8 cellular contexts compared by ENCODE assay signal in genomic region chr20:4949833-4950178, GRCh38. TPM values are rescaled to one million over a fixed set of nuclear protein-coding genes. Genes with fewer than 3 reads are reported as not detected.
DNase-seq lines count a peak whose midpoint lies in the region; ATAC-seq and TF ChIP-seq lines count a peak whose summit lies in the region.

No MANE protein-coding gene starts in this region.

- H4K20me1 ChIP-seq in SU-DHL-6 (ENCODE audit: low read depth, low read length) = no peaks in the 10 kb centered on the region

- no peak overlapping the region for H4K8ac ChIP-seq in mesendoderm (ENCODE audit: low read depth, low read length)

- peaks cover 25% of the 10 kb centered on the region for H3K4me1 Mint-ChIP-seq in activated naive CD4-positive, alpha-beta T cell treated with anti-CD3 and anti-CD28 coated beads, Interleukin-2, amount 50 U/mL, for 24 hours

- H3K4me3 ChIP-seq in SU-DHL-6 (ENCODE audit: insufficient read depth, low read length, poor library complexity, severe bottlenecking) (no peak overlapping the region), mesendoderm (ENCODE audit: low read length) (no peak overlapping the region)

- no peak overlapping the region for H2BK120ac ChIP-seq in mesendoderm (ENCODE audit: low read depth, low read length)

- H3K27me3 ChIP-seq in SU-DHL-6 (ENCODE audit: low read length) = no peaks in the 10 kb centered on the region
- H3K27me3 ChIP-seq in mesendoderm (ENCODE audit: insufficient read depth, low read length, poor library complexity) = no peaks in the 10 kb centered on the region

- no peak overlapping the region for H2BK15ac ChIP-seq in mesendoderm (replicated peaks; ENCODE audit: low read depth)

- ATAC-seq in HG02884 (IDR thresholded peaks at IDR 0.05; ENCODE audit: unreplicated experiment) = peak; percentile 63
- ATAC-seq in GM19324 (IDR thresholded peaks at IDR 0.05; ENCODE audit: low FRiP score, unreplicated experiment) = no peak
- no peak for ATAC-seq in HG03469 (IDR thresholded peaks at IDR 0.05; ENCODE audit: unreplicated experiment)

- no peak for DNase-seq in activated naive CD4-positive, alpha-beta T cell (lab: John Stamatoyannopoulos, UW)
- DNase-seq in dermis microvascular lymphatic vessel endothelial cell (ENCODE audit: low read depth in 2 of 2) (peak; percentile 40 to 73), mesendoderm (peak; percentile 40)

- H3F3A ChIP-seq in SU-DHL-6 (ENCODE audit: insufficient read depth) = no peaks in the 10 kb centered on the region; the same call in 1 of the 2 replicates

- no peaks in the 10 kb centered on the region for H3K4me1 ChIP-seq in mesendoderm (ENCODE audit: control insufficient read depth, low read depth, low read length)

- H3K9me3 ChIP-seq in SU-DHL-6 (ENCODE audit: insufficient read depth, low read length) = peaks cover 5% of the 10 kb centered on the region; the same call in 1 of the 2 replicates

- H3K79me1 ChIP-seq in mesendoderm (ENCODE audit: low read length) = no peaks in the 10 kb centered on the region

- WGBS in mesendoderm (ENCODE audit: extremely low coverage, insufficient coverage, low lambda C conversion rate) = no CpG with 5 or more reads among the region's 6 CpGs

- no peak overlapping the region for H3K18ac ChIP-seq in mesendoderm (ENCODE audit: low read length)

- no peak overlapping the region for H3K27ac ChIP-seq in SU-DHL-6 (ENCODE audit: low read depth, low read length)
- no peak overlapping the region for H3K27ac ChIP-seq in mesendoderm (ENCODE audit: low read depth, low read length)

- peaks cover 4% of the 10 kb centered on the region; the same call in 1 of the 2 replicates for H3K36me3 ChIP-seq in SU-DHL-6 (ENCODE audit: low read length)
- no peaks in the 10 kb centered on the region for H3K36me3 ChIP-seq in mesendoderm (ENCODE audit: control insufficient read depth, insufficient read depth, low read length)

- H3K56ac ChIP-seq in mesendoderm (ENCODE audit: low read length) = no peak overlapping the region

- H3K4me3 Mint-ChIP-seq in activated naive CD4-positive, alpha-beta T cell treated with anti-CD3 and anti-CD28 coated beads, Interleukin-2, amount 50 U/mL, for 24 hours = no peak overlapping the region

- H3K9me2 ChIP-seq in SU-DHL-6 (replicated peaks; ENCODE audit: insufficient read depth, low read length) = no peaks in the 10 kb centered on the region

- H3K9me3 Mint-ChIP-seq in activated naive CD4-positive, alpha-beta T cell treated with anti-CD3 and anti-CD28 coated beads, Interleukin-2, amount 50 U/mL, for 24 hours = no peaks in the 10 kb centered on the region

- H3K23ac ChIP-seq in mesendoderm (ENCODE audit: low read length) = no peak overlapping the region

- H3K4me2 ChIP-seq in SU-DHL-6 (ENCODE audit: low read depth, low read length, poor library complexity, severe bottlenecking) (no peak overlapping the region), mesendoderm (ENCODE audit: low read length) (no peak overlapping the region)

- H4K5ac ChIP-seq in mesendoderm (ENCODE audit: low read length) = no peak overlapping the region

- H3K4ac ChIP-seq in mesendoderm (ENCODE audit: low read depth, low read length) = no peak overlapping the region

- TF ChIP-seq CTCF in SU-DHL-6 (IDR thresholded peaks at IDR 0.05; ENCODE audit: insufficient read depth, low read length, poor library complexity, severe bottlenecking) = peak; percentile 43

- H2AFZ ChIP-seq in SU-DHL-6 (ENCODE audit: low read depth, low read length, severe bottlenecking) = no peak overlapping the region

- no peak overlapping the region for H2AK5ac ChIP-seq in mesendoderm (ENCODE audit: low read length)

- H3K27ac Mint-ChIP-seq in activated naive CD4-positive, alpha-beta T cell treated with anti-CD3 and anti-CD28 coated beads, Interleukin-2, amount 50 U/mL, for 24 hours = peak overlapping the region; percentile 71

- H3K9ac ChIP-seq in SU-DHL-6 (ENCODE audit: low read length) = no peak overlapping the region
- H3K9ac ChIP-seq in mesendoderm (ENCODE audit: low read length) = no peak overlapping the region

- H3K36me3 Mint-ChIP-seq in activated naive CD4-positive, alpha-beta T cell treated with anti-CD3 and anti-CD28 coated beads, Interleukin-2, amount 50 U/mL, for 24 hours = peaks cover 5% of the 10 kb centered on the region

- H2BK5ac ChIP-seq in mesendoderm (ENCODE audit: low read length) = no peak overlapping the region

- H3K79me2 ChIP-seq in SU-DHL-6 (ENCODE audit: insufficient read depth, low read length) = peaks cover 36% of the 10 kb centered on the region
- H3K79me2 ChIP-seq in mesendoderm (ENCODE audit: control insufficient read depth, insufficient read depth, low read length) = no peaks in the 10 kb centered on the region

- H3K27me3 Mint-ChIP-seq in activated naive CD4-positive, alpha-beta T cell treated with anti-CD3 and anti-CD28 coated beads, Interleukin-2, amount 50 U/mL, for 24 hours = no peaks in the 10 kb centered on the region

RNA-seq across cellular contexts. Expression of gene SLC23A2, which starts 51.5 kb away (rescaled TPM):
- 13.1 and 18.2 TPM in 2 replicates for total RNA-seq in dermis microvascular lymphatic vessel endothelial cell
- 8.1 TPM for polyA plus RNA-seq in mesendoderm (2013, experiment 1 of 2)
- polyA plus RNA-seq in mesendoderm (2013, experiment 2 of 2) = 8.0 TPM

Comparison
In these comparisons a context has a peak if more than half of its experiments do, and no peak if none do; other contexts are left out.
1. DNase-seq: peak in dermis microvascular lymphatic vessel endothelial cell (2 of 2) and mesendoderm (single experiment); none in activated naive CD4-positive, alpha-beta T cell (0 of 4).